ENCODE assay signal across 13 cellular contexts in the genomic region with DNA sequence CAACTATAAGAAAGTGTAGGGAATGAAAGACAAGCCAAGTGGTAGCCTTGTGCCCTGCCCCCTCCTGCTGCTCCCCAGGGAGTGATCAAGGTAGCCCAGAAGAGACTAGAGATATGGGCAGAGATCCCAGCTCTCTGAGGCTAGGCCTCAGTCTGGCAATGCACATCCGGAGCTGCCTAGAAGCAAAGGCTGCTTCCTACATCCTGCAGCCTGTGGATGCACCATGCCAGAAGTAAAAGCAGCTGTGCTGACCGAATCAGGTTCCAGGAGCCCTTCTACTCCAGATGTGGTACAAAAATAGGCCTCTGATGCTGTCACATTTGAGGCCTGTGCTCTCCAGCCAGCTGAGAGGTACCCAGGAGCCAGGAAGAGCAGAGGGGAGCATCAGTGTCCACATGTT. TPM values are rescaled to one million over a fixed set of nuclear protein-coding genes. Genes with fewer than 3 reads are reported as not detected.
"Had no signal": no experiment of that assay in that cellular context is flagged by ENCODE, and none has a peak within 500 bp of the region (broad histone marks: within the 10 kb centered on the region; RNA-seq: fewer than 3 reads in every experiment).

No MANE protein-coding gene starts in this region.

- H3K27ac ChIP-seq: colonic mucosa, SJSA1 had no signal

- H3K27me3 ChIP-seq: colonic mucosa, SJSA1, tibial nerve had no signal

- H3K4me3 ChIP-seq: colonic mucosa, SJSA1, tibial nerve had no signal

- H3K9me3 ChIP-seq: colonic mucosa, SJSA1, tibial nerve had no signal

- DNase-seq: activated CD8-positive, alpha-beta memory T cell treated with anti-CD3 and anti-CD28 coated beads, Interleukin-2, amount 50 U/mL, for 4 hours; activated naive CD8-positive, alpha-beta T cell treated with anti-CD3 and anti-CD28 coated beads, Interleukin-2, amount 10 ng/mL, durations not matched to agents 7 days and 5 days; colonic mucosa; effector CD8-positive, alpha-beta T cell; retina; small intestine; T-helper 9 cell had no signal

- H3K36me3 ChIP-seq: colonic mucosa, tibial nerve had no signal

- H3K4me1 ChIP-seq: colonic mucosa, SJSA1 had no signal

- H3K4me3 Mint-ChIP-seq: activated CD8-positive, alpha-beta T cell treated with anti-CD3 and anti-CD28 coated beads for 36 hours; activated naive CD8-positive, alpha-beta T cell treated with anti-CD3 and anti-CD28 coated beads, Interleukin-2, amount 10 ng/mL, durations not matched to agents 7 days and 5 days; activated T-cell treated with anti-CD3 and anti-CD28 coated beads, Interleukin-2, amount 50 U/mL, for 72 hours; memory B cell had no signal

- H3K27ac Mint-ChIP-seq: activated CD8-positive, alpha-beta T cell treated with anti-CD3 and anti-CD28 coated beads for 36 hours; activated naive CD8-positive, alpha-beta T cell treated with anti-CD3 and anti-CD28 coated beads, Interleukin-2, amount 10 ng/mL, durations not matched to agents 7 days and 5 days; activated T-cell treated with anti-CD3 and anti-CD28 coated beads, Interleukin-2, amount 50 U/mL, for 72 hours; memory B cell had no signal

- H3K27me3 Mint-ChIP-seq: activated CD8-positive, alpha-beta T cell treated with anti-CD3 and anti-CD28 coated beads for 36 hours; activated naive CD8-positive, alpha-beta T cell treated with anti-CD3 and anti-CD28 coated beads, Interleukin-2, amount 10 ng/mL, durations not matched to agents 7 days and 5 days; memory B cell had no signal

- H3K36me3 Mint-ChIP-seq: memory B cell had no signal

- H3K9me3 Mint-ChIP-seq: activated CD8-positive, alpha-beta T cell treated with anti-CD3 and anti-CD28 coated beads for 36 hours; activated naive CD8-positive, alpha-beta T cell treated with anti-CD3 and anti-CD28 coated beads, Interleukin-2, amount 10 ng/mL, durations not matched to agents 7 days and 5 days; activated T-cell treated with anti-CD3 and anti-CD28 coated beads, Interleukin-2, amount 50 U/mL, for 72 hours; memory B cell had no signal

RNA-seq across cellular contexts. Expression of gene CAMKV, which starts 29.3 kb away (rescaled TPM):
- total RNA-seq: activated naive CD8-positive, alpha-beta T cell treated with anti-CD3 and anti-CD28 coated beads, Interleukin-2, amount 10 ng/mL, durations not matched to agents 7 days and 5 days; SJSA1; tibial nerve had no signal

RNA-seq across cellular contexts. Expression of gene CDHR4, which starts 40.7 kb away (rescaled TPM):
- total RNA-seq: activated CD8-positive, alpha-beta T cell treated with anti-CD3 and anti-CD28 coated beads for 36 hours; bronchial epithelial cell; colonic mucosa; SJSA1 had no signal
